9 cellular contexts compared by ENCODE assay signal in the genomic region with DNA sequence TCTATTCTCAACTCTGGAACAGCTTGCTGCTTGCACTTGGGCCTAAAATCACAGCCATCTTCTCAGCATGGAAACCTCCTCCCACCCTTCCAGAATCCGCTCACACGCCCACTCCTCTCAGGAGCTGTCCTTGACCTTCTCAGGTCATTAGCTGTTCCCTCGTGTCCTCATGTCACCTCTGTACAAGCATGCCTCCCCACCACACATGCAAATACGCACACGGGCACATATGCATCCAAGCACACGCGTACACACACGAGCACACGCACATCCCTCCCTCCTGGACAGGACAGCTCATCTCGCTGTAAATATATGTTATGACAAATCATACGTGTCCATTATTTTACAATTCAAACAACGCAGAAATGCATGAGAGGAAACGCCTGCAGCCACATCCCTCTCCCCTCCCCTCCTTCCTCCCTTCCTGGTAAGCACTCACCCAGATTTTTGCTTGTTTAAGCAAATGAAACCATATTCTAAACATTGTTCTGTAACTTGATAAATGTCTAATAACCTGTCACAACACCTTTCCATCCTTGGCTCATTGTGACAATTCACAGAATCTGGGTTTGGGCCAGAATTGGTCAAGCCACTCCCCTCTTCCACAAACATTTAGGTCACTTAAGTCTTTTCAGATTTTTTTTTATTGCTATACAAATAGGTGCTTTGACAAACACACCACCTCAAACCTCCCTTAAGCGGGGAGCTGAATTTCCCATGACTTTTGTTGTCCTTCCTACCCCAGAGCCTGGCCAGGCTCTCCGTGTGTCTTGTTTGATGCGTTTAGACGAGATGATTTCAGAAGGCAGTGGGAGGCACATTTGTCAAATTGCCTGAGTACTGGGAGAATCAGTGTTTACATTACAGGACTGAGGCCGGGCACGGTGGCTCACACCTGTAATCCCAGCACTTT. TPM values are rescaled to one million over a fixed set of nuclear protein-coding genes. Genes with fewer than 3 reads are reported as not detected.
DNase-seq lines count a peak whose midpoint lies in the region; ATAC-seq and TF ChIP-seq lines count a peak whose summit lies in the region.
"Had no signal": no experiment of that assay in that cellular context is flagged by ENCODE, and none has a peak within 500 bp of the region (broad histone marks: within the 10 kb centered on the region; RNA-seq: fewer than 3 reads in every experiment).

No MANE protein-coding gene starts in this region.

- peaks cover 4% of the 10 kb centered on the region for H3K9me3 Mint-ChIP-seq in Calu3 (ENCODE audit: low read depth, unreplicated experiment)
- no peaks in the 10 kb centered on the region for H3K9me3 Mint-ChIP-seq in T-cell

- H3K9me3 ChIP-seq in left lung, result no peaks in the 10 kb centered on the region

- no peaks in the 10 kb centered on the region for H3K27me3 ChIP-seq in left lung

- POLR2A ChIA-PET in T-cell (lab: Charles Lee), result no interaction called here

- ATAC-seq in T-cell (replicated peaks in 1 of 4) (peak; percentile 64 to 82 (median 75)), left lung (peak; percentile 64), GM18511 (IDR thresholded peaks at IDR 0.05; ENCODE audit: unreplicated experiment) (no peak), GM18505 (IDR thresholded peaks at IDR 0.05; ENCODE audit: unreplicated experiment) (no peak)

- H3K4me3 ChIP-seq in left lung, result no peak overlapping the region

- no peak for TF ChIP-seq POLR2A in GM18505 (IDR thresholded peaks at IDR 0.05; ENCODE audit: borderline replicate concordance, extremely low read depth, insufficient read depth, insufficient read length)

- peaks cover 0 to 14% of the 10 kb centered on the region in 2 donors for H3K4me1 ChIP-seq in left lung

- H3K36me3 ChIP-seq in left lung, result no peaks in the 10 kb centered on the region

- H3K4me1 Mint-ChIP-seq in Calu3 (ENCODE audit: low read depth, unreplicated experiment) (peaks cover 65% of the 10 kb centered on the region), T-cell (peaks cover 24 to 33% (median 31%) of the 10 kb centered on the region in 3 donors)

- no TSS peak for BruUV-seq in Calu3 (replicated peaks; lab: Mats Ljungman, UMichigan)

- H3K4me3 Mint-ChIP-seq in Calu3 (ENCODE audit: low read depth, unreplicated experiment) (no peak overlapping the region), T-cell (peak overlapping the region in 2 of 3 donors; percentile 62 to 67)

- H3K27me3 Mint-ChIP-seq in Calu3 (ENCODE audit: unreplicated experiment), result no peaks in the 10 kb centered on the region
- H3K27me3 Mint-ChIP-seq in T-cell, result no peaks in the 10 kb centered on the region

- H3K36me3 Mint-ChIP-seq in Calu3 (ENCODE audit: insufficient read depth, unreplicated experiment) (peaks cover 11% of the 10 kb centered on the region), T-cell (no peaks in the 10 kb centered on the region)

- peak overlapping the region; percentile 8 to 13 for H3K27ac ChIP-seq in left lung

- H3K27ac Mint-ChIP-seq in Calu3 (ENCODE audit: unreplicated experiment), result peak overlapping the region; percentile 24
- H3K27ac Mint-ChIP-seq in T-cell, result peak overlapping the region; percentile 90 to 96

- TF ChIP-seq CTCF in Calu3 (IDR thresholded peaks at IDR 0.05; ENCODE audit: unreplicated experiment) (no peak), left lung (IDR thresholded peaks at IDR 0.05) (no peak)

- intact Hi-C loops in Calu3 (cut with micrococcal nuclease; ENCODE audit: unreplicated experiment), result no loop called here
- intact Hi-C loops in left lung (cut with DNase I), result no loop called here

- CTCF ChIA-PET in Calu3 (lab: Charles Lee) (no interaction called here), T-cell (lab: Charles Lee) (no interaction called here)

- DNase-seq in Calu3 (peak; percentile 53), NCI-H1436 (lab: John Stamatoyannopoulos, UW) (peak; percentile 60), T-cell (peak in 5 of 34 experiments; percentile 8 to 31 (median 13)), left lung (no peak), midbrain (lab: John Stamatoyannopoulos, UW) (no peak)
- no peak for DNase-seq in effector CD8-positive, alpha-beta T cell (lab: John Stamatoyannopoulos, UW)
- DNase-seq: activated CD4-positive, alpha-beta T cell treated with anti-CD3 and anti-CD28 coated beads, Interleukin-2, amount 50 U/mL, for 4 hours had no signal

RNA-seq across cellular contexts. Expression of a gene that starts 41.7 kb away (rescaled TPM):
- total RNA-seq in Calu3 (2022), result 0.19 and 0.61 TPM in 2 replicates
- 1 to 10 TPM in 3 of 5 donors, under 1 TPM in 2; 0.33 to 1.2 (median 1.1) TPM for total RNA-seq in T-cell
- total RNA-seq in left lung, result under 1 TPM; 0.64 to 0.86 TPM

Comparison
In these comparisons a context has a peak if more than half of its experiments do, and no peak if none do; other contexts are left out.
1. DNase-seq: peak in Calu3 (single experiment) and NCI-H1436 (single experiment); none in left lung (0 of 2), midbrain (single experiment) and effector CD8-positive, alpha-beta T cell (single experiment).
2. ATAC-seq: peak in T-cell (4 of 4) and left lung (single experiment); none in GM18511 (single experiment) and GM18505 (single experiment).